In genomic region chr19:2424686-2425621, GRCh38 we compare ENCODE assay signal across 9 cellular contexts. TPM values are rescaled to one million over a fixed set of nuclear protein-coding genes. Genes with fewer than 3 reads are reported as not detected.
DNase-seq lines count a peak whose midpoint lies in the region; FAIRE-seq and TF ChIP-seq lines count a peak whose summit lies in the region.
"Had no signal": no experiment of that assay in that cellular context is flagged by ENCODE, and none has a peak within 500 bp of the region (broad histone marks: within the 10 kb centered on the region; RNA-seq: fewer than 3 reads in every experiment).

No MANE protein-coding gene starts in this region.

- no peak overlapping the region for H3K9ac ChIP-seq in mammary epithelial cell (ENCODE audit: insufficient read depth, low read length)

- CTCF ChIA-PET in mammary epithelial cell (lab: Charles Lee; ENCODE audit: low non-redundant PET), result no interaction called here

- peaks cover 2% of the 10 kb centered on the region for H4K20me1 ChIP-seq in mammary epithelial cell (ENCODE audit: insufficient read depth, low read length)

- peaks cover 23% of the 10 kb centered on the region for H3K4me1 ChIP-seq in mammary epithelial cell (ENCODE audit: insufficient read depth, low read length)

- no peaks in the 10 kb centered on the region for H3K9me3 ChIP-seq in mammary epithelial cell (replicated peaks; ENCODE audit: insufficient read depth, low read length)

- no peak for FAIRE-seq in GM12891 (lab: Jason Lieb, UNC)

- dilution Hi-C loops in mammary epithelial cell (cut with HindIII; ENCODE audit: low sequenced_read_pairs), result loop anchor here (25.0 kb wide), 1 partner anchor 138 kb away; the partner anchor contains the start of gene PEAK3

- DNase-seq in NCI-H748 (lab: John Stamatoyannopoulos, UW; ENCODE audit: unreplicated experiment) (peak; percentile 78), NCI-H748 treated with DMSO at 0.1 percent for 48 hours (lab: John Stamatoyannopoulos, UW) (no peak), mammary epithelial cell (no peak), iPS-NIHi11 (ENCODE audit: low spot score) (peak; percentile 84), superior temporal gyrus (ENCODE audit: extremely low spot score) (peak; percentile 10), CD1c-positive myeloid dendritic cell (ENCODE audit: extremely low spot score) (no peak), GM12891 (ENCODE audit: insufficient read length, low spot score) (no peak)
- no peak for DNase-seq in activated CD4-positive, alpha-beta T cell treated with anti-CD3 and anti-CD28 coated beads, Interleukin-2, amount 50 U/mL, for 48 hours
- DNase-seq: 8988T had no signal

- in situ Hi-C loops in mammary epithelial cell (cut with MboI; ENCODE audit: low sequenced_read_pairs in 2 of 2), result no loop called here

- no peak for TF ChIP-seq POLR2A in GM12891 (IDR thresholded peaks at IDR 0.05; ENCODE audit: low read depth, low read length)

- no peak overlapping the region for H2AFZ ChIP-seq in mammary epithelial cell (ENCODE audit: low read depth, low read length)

- no peaks in the 10 kb centered on the region for H3K36me3 ChIP-seq in mammary epithelial cell (ENCODE audit: insufficient read depth, low read length)

- peak; percentile 8 to 42 for TF ChIP-seq CTCF in mammary epithelial cell (conservative IDR thresholded peaks at IDR 0.05 in 1 of 2, IDR thresholded peaks at IDR 0.05 in 1 of 2; ENCODE audit: extremely low read depth in 1 of 2, insufficient read depth in 1 of 2, low read depth in 1 of 2, low read length in 2 of 2)

- intact Hi-C loops in mammary epithelial cell (cut with micrococcal nuclease), result no loop called here

- peak overlapping the region in 2 of 3 experiments; percentile 18 to 77 for H3K4me3 ChIP-seq in mammary epithelial cell (replicated peaks in 1 of 3; ENCODE audit: insufficient read depth in 1 of 3, low read depth in 2 of 3, low read length in 3 of 3)

- no TSS peak for BruUV-seq in mammary epithelial cell (replicated peaks; lab: Mats Ljungman, UMichigan)

- WGBS in mammary epithelial cell (ENCODE audit: low coverage, missing lambda C conversion rate), result 55% methylated on average over 10 of the region's 101 CpGs

- H3K79me2 ChIP-seq in mammary epithelial cell (ENCODE audit: insufficient read depth, low read length), result peaks cover 47% of the 10 kb centered on the region

- no peak overlapping the region for H3K27ac ChIP-seq in mammary epithelial cell (ENCODE audit: insufficient read depth, low read depth, low read length)

- no peaks in the 10 kb centered on the region for H3K27me3 ChIP-seq in mammary epithelial cell (ENCODE audit: insufficient read depth, low read length)

- H3K4me2 ChIP-seq in mammary epithelial cell (ENCODE audit: insufficient read depth, low read depth, low read length), result peak overlapping the region; percentile 90

TF ChIP-seq in GM12891, 5 proteins besides CTCF, POLR2A, EP300 and RAD21:
- TF ChIP-seq PAX5 (IDR thresholded peaks at IDR 0.05; ENCODE audit: insufficient read depth, low read length, severe bottlenecking), result no peak
- TF ChIP-seq POLR2AphosphoS5 (IDR thresholded peaks at IDR 0.05; ENCODE audit: low read depth, low read length), result no peak; the same call in 1 of the 2 replicates
- no peak for TF ChIP-seq TAF1 (IDR thresholded peaks at IDR 0.05; ENCODE audit: low read depth, low read length)
- TF ChIP-seq SPI1 (IDR thresholded peaks at IDR 0.05; ENCODE audit: low read depth, low read length), result no peak
- no peak for TF ChIP-seq POU2F2 (IDR thresholded peaks at IDR 0.05; ENCODE audit: low read depth, low read length)

RNA-seq across cellular contexts. Expression of gene TIMM13, which starts 2.4 kb away (rescaled TPM):
- 100 to 1,000 TPM in 1 of 2 donors, 10 to 100 TPM in 1; 20.8 to 133 TPM for total RNA-seq in mammary epithelial cell
- 62.2 TPM for polyA plus RNA-seq in mammary epithelial cell
- 3.3 TPM for polyA minus RNA-seq in mammary epithelial cell
- 60.4 TPM for polyA plus RNA-seq in GM12891 (2012; ENCODE audit: low read depth, missing spikeins)

RNA-seq across cellular contexts. Expression of gene LMNB2, which starts 31.8 kb away (rescaled TPM):
- total RNA-seq in mammary epithelial cell, result 100 to 1,000 TPM in 1 of 2 donors, 10 to 100 TPM in 1; 42.0 to 108 TPM
- 78.9 TPM for polyA plus RNA-seq in mammary epithelial cell
- 98.4 TPM for polyA minus RNA-seq in mammary epithelial cell
- polyA plus RNA-seq in GM12891 (2012; ENCODE audit: low read depth, missing spikeins), result 43.5 TPM

RNA-seq across cellular contexts. Expression of gene GADD45B, which starts 51.0 kb away (rescaled TPM):
- 10 to 100 TPM; 18.0 to 83.9 TPM for total RNA-seq in mammary epithelial cell
- 28.3 TPM for polyA plus RNA-seq in mammary epithelial cell
- polyA minus RNA-seq in mammary epithelial cell, result 38.9 TPM
- 138 TPM for polyA plus RNA-seq in GM12891 (2012; ENCODE audit: low read depth, missing spikeins)

Comparison
In these comparisons a context has a peak if more than half of its experiments do, and no peak if none do; other contexts are left out.
1. DNase-seq: peak in NCI-H748 (single experiment), iPS-NIHi11 (single experiment) and superior temporal gyrus (single experiment); none in NCI-H748 treated with DMSO at 0.1 percent for 48 hours (single experiment), mammary epithelial cell (single experiment), CD1c-positive myeloid dendritic cell (single experiment), GM12891 (single experiment) and activated CD4-positive, alpha-beta T cell treated with anti-CD3 and anti-CD28 coated beads, Interleukin-2, amount 50 U/mL, for 48 hours (0 of 2).